ENCODE assay signal across 18 cellular contexts in the genomic region with DNA sequence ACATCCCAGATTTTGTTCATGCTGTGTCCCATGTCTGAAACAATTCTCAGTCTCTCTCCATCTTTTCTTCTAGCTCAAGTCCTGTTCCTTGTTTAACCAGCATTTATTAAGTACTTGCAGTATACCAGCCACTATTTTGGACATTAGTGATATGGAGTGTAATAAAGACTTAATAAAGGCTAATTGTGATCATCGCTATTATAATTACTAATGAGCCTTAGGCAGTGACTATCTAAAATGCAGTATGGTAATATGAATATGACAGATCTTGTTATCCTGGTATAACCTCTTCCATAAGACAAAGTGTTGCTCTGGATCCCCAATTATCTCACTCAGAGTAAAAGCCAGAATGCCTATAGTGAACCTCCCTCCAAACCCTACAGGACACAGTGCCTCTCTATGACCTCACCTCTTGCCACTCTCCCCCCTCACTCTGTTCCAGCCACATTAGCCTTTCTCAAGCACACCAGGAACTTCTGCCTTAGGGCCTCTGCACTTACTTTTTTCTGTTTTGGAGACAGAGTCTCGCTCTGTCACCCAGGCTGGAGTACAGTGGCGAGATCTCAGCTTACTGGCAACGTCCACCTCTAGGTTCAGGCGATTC. TPM values are rescaled to one million over a fixed set of nuclear protein-coding genes. Genes with fewer than 3 reads are reported as not detected.
DNase-seq lines count a peak whose midpoint lies in the region; ATAC-seq lines count a peak whose summit lies in the region.
"Had no signal": no experiment of that assay in that cellular context is flagged by ENCODE, and none has a peak within 500 bp of the region (broad histone marks: within the 10 kb centered on the region; RNA-seq: fewer than 3 reads in every experiment).

No MANE protein-coding gene starts in this region.

- H3K4me1 Mint-ChIP-seq in T-helper 1 cell treated with Interleukin-12 subunit alpha and Interleukin-12 subunit beta and Interleukin-4 antibody, amounts not matched to agents 30 μg/mL and 1 μg/mL, for 36 hours (ENCODE audit: low read depth), result peaks cover 51% of the 10 kb centered on the region
- H3K4me1 Mint-ChIP-seq in activated CD4-positive, alpha-beta memory T cell treated with anti-CD3 and anti-CD28 coated beads for 36 hours (ENCODE audit: low read depth), result peaks cover 46% of the 10 kb centered on the region
- H3K4me1 Mint-ChIP-seq in naive thymus-derived CD8-positive, alpha-beta T cell, result peaks cover 39 to 65% (median 63%) of the 10 kb centered on the region in 4 donors

- peaks cover 38% of the 10 kb centered on the region for H3K36me3 Mint-ChIP-seq in T-helper 1 cell treated with Interleukin-12 subunit alpha and Interleukin-12 subunit beta and Interleukin-4 antibody, amounts not matched to agents 30 μg/mL and 1 μg/mL, for 36 hours (ENCODE audit: low read depth)
- peaks cover 25% of the 10 kb centered on the region for H3K36me3 Mint-ChIP-seq in activated CD4-positive, alpha-beta memory T cell treated with anti-CD3 and anti-CD28 coated beads for 36 hours
- H3K36me3 Mint-ChIP-seq in naive thymus-derived CD8-positive, alpha-beta T cell, result peaks cover 0 to 4% (median 0%) of the 10 kb centered on the region in 3 donors

- peaks cover 0 to 21% (median 4%) of the 10 kb centered on the region in 11 experiments; a peak in 6 of 22 replicates for H4K20me1 ChIP-seq in BLaER1 treated with 17β-estradiol and CSF1 and Interleukin-3, amounts not matched to agents 10 nM and 100 nM

- CTCF ChIA-PET in activated CD4-positive, alpha-beta memory T cell treated with anti-CD3 and anti-CD28 coated beads for 36 hours (lab: Charles Lee), result interaction anchor here (1.4 to 4.3 kb wide), 4 partner anchors 13 to 172 kb away, joined by 3 to 38 read pairs (median 15); partner anchors contain the start of gene TLCD1

- no peak for ATAC-seq in naive thymus-derived CD8-positive, alpha-beta T cell
- ATAC-seq in GM19397 (IDR thresholded peaks at IDR 0.05; ENCODE audit: unreplicated experiment) (no peak), GM18873 (IDR thresholded peaks at IDR 0.05; ENCODE audit: low FRiP score, unreplicated experiment) (no peak)
- ATAC-seq: sciatic nerve had no signal

- H3K27me3 ChIP-seq in BLaER1 treated with 17β-estradiol and CSF1 and Interleukin-3, amounts not matched to agents 10 nM and 100 nM, result no peaks in the 10 kb centered on the region
- H3K27me3 ChIP-seq: colonic mucosa, tibial nerve had no signal

- DNase-seq in T-helper 1 cell (no peak), hepatic stellate cell (ENCODE audit: low spot score) (no peak)
- no peak for DNase-seq in activated CD4-positive, alpha-beta memory T cell treated with anti-CD3 and anti-CD28 coated beads for 36 hours
- no peak for DNase-seq in naive thymus-derived CD8-positive, alpha-beta T cell
- DNase-seq: amygdala; colonic mucosa; NCI-H1694; NCI-H345; SHP77 treated with DMSO at 0.1 percent for 48 hours; stimulated activated CD4-positive, alpha-beta T cell treated with anti-CD3 and anti-CD28 coated beads, Interleukin-2, amount 100 ng/mL, for 24 hours had no signal

- peak overlapping the region; percentile 33 for H3K4me3 Mint-ChIP-seq in T-helper 1 cell treated with Interleukin-12 subunit alpha and Interleukin-12 subunit beta and Interleukin-4 antibody, amounts not matched to agents 30 μg/mL and 1 μg/mL, for 36 hours
- no peak overlapping the region for H3K4me3 Mint-ChIP-seq in activated CD4-positive, alpha-beta memory T cell treated with anti-CD3 and anti-CD28 coated beads for 36 hours
- peak overlapping the region in 9 of 10 donors; percentile 15 to 98 (median 55) for H3K4me3 Mint-ChIP-seq in naive thymus-derived CD8-positive, alpha-beta T cell

- no peaks in the 10 kb centered on the region for H3K27me3 Mint-ChIP-seq in T-helper 1 cell treated with Interleukin-12 subunit alpha and Interleukin-12 subunit beta and Interleukin-4 antibody, amounts not matched to agents 30 μg/mL and 1 μg/mL, for 36 hours (ENCODE audit: low read depth)
- no peaks in the 10 kb centered on the region for H3K27me3 Mint-ChIP-seq in activated CD4-positive, alpha-beta memory T cell treated with anti-CD3 and anti-CD28 coated beads for 36 hours
- no peaks in the 10 kb centered on the region for H3K27me3 Mint-ChIP-seq in naive thymus-derived CD8-positive, alpha-beta T cell

- H3K27ac Mint-ChIP-seq in T-helper 1 cell treated with Interleukin-12 subunit alpha and Interleukin-12 subunit beta and Interleukin-4 antibody, amounts not matched to agents 30 μg/mL and 1 μg/mL, for 36 hours, result peak overlapping the region; percentile 17
- H3K27ac Mint-ChIP-seq in activated CD4-positive, alpha-beta memory T cell treated with anti-CD3 and anti-CD28 coated beads for 36 hours, result peak overlapping the region; percentile 63
- peak overlapping the region in 9 of 10 donors; percentile 7 to 98 (median 55) for H3K27ac Mint-ChIP-seq in naive thymus-derived CD8-positive, alpha-beta T cell

- no peaks in the 10 kb centered on the region for H3K9me3 ChIP-seq in BLaER1 treated with 17β-estradiol and CSF1 and Interleukin-3, amounts not matched to agents 10 nM and 100 nM (replicated peaks in 1 of 11)
- H3K9me3 ChIP-seq: colonic mucosa, tibial nerve had no signal

- H3K4me3 ChIP-seq in BLaER1 treated with 17β-estradiol and CSF1 and Interleukin-3, amounts not matched to agents 10 nM and 100 nM, result no peak overlapping the region
- H3K4me3 ChIP-seq: colonic mucosa, lung, tibial nerve had no signal

- peak overlapping the region in 1 of 11 experiments; percentile 22; a peak in 1 of 22 replicates for H3K9ac ChIP-seq in BLaER1 treated with 17β-estradiol and CSF1 and Interleukin-3, amounts not matched to agents 10 nM and 100 nM

- intact Hi-C loops in activated CD4-positive, alpha-beta memory T cell treated with anti-CD3 and anti-CD28 coated beads for 36 hours (cut with micrococcal nuclease), result no loop called here

- no peaks in the 10 kb centered on the region for H3K9me3 Mint-ChIP-seq in T-helper 1 cell treated with Interleukin-12 subunit alpha and Interleukin-12 subunit beta and Interleukin-4 antibody, amounts not matched to agents 30 μg/mL and 1 μg/mL, for 36 hours
- H3K9me3 Mint-ChIP-seq in activated CD4-positive, alpha-beta memory T cell treated with anti-CD3 and anti-CD28 coated beads for 36 hours, result no peaks in the 10 kb centered on the region
- H3K9me3 Mint-ChIP-seq in naive thymus-derived CD8-positive, alpha-beta T cell, result no peaks in the 10 kb centered on the region

- H3K27ac ChIP-seq in BLaER1 treated with 17β-estradiol and CSF1 and Interleukin-3, amounts not matched to agents 10 nM and 100 nM, result no peak overlapping the region; a peak in 1 of 22 replicates
- H3K27ac ChIP-seq: colonic mucosa, epithelial cell of prostate had no signal

- H3K4me1 ChIP-seq in BLaER1 treated with 17β-estradiol and CSF1 and Interleukin-3, amounts not matched to agents 10 nM and 100 nM, result peaks cover 63 to 82% (median 74%) of the 10 kb centered on the region in 10 experiments

- POLR2A ChIA-PET in activated CD4-positive, alpha-beta memory T cell treated with anti-CD3 and anti-CD28 coated beads for 36 hours (lab: Charles Lee), result interaction anchor here (1.3 to 2.0 kb wide), 2 partner anchors 170 to 172 kb away, joined by 3 to 5 read pairs; partner anchors contain the start of gene NEK8
- POLR2A ChIA-PET in naive thymus-derived CD8-positive, alpha-beta T cell (lab: Charles Lee), result interaction anchor here (0.7 to 4.9 kb wide), 5 partner anchors 11 to 110 kb away, joined by 3 to 64 read pairs (median 6); partner anchors contain the start of genes FAM222B and PHF12

- H3K36me3 ChIP-seq in BLaER1 treated with 17β-estradiol and CSF1 and Interleukin-3, amounts not matched to agents 10 nM and 100 nM, result peaks cover 0 to 26% (median 9%) of the 10 kb centered on the region in 11 experiments; a peak in 8 of 22 replicates
- H3K36me3 ChIP-seq: colonic mucosa, tibial nerve had no signal

- H3K4me2 ChIP-seq in BLaER1 treated with 17β-estradiol and CSF1 and Interleukin-3, amounts not matched to agents 10 nM and 100 nM, result peak overlapping the region in 6 of 11 experiments; percentile 90 to 98 (median 92); a peak in 8 of 22 replicates

RNA-seq across cellular contexts. Expression of gene FLOT2, which starts 1.8 kb away (rescaled TPM):
- total RNA-seq in activated CD4-positive, alpha-beta memory T cell treated with anti-CD3 and anti-CD28 coated beads for 36 hours, result 100 to 1,000 TPM; 110 to 118 TPM
- total RNA-seq in naive thymus-derived CD8-positive, alpha-beta T cell, result 100 to 1,000 TPM; 206 to 213 TPM
- polyA plus RNA-seq in naive thymus-derived CD8-positive, alpha-beta T cell, result 100 to 1,000 TPM; 230 to 253 (median 237) TPM

RNA-seq across cellular contexts. Expression of gene DHRS13, which starts 3.6 kb away (rescaled TPM):
- total RNA-seq in activated CD4-positive, alpha-beta memory T cell treated with anti-CD3 and anti-CD28 coated beads for 36 hours, result 10 to 100 TPM; 18.0 to 20.6 TPM
- 10 to 100 TPM; 46.1 to 47.3 TPM for total RNA-seq in naive thymus-derived CD8-positive, alpha-beta T cell
- polyA plus RNA-seq in naive thymus-derived CD8-positive, alpha-beta T cell, result 10 to 100 TPM; 17.1 to 22.8 (median 19.4) TPM

RNA-seq across cellular contexts. Expression of gene ERAL1, which starts 44.5 kb away (rescaled TPM):
- total RNA-seq in activated CD4-positive, alpha-beta memory T cell treated with anti-CD3 and anti-CD28 coated beads for 36 hours, result 10 to 100 TPM; 43.0 to 48.5 TPM
- 10 to 100 TPM; 25.3 to 25.8 TPM for total RNA-seq in naive thymus-derived CD8-positive, alpha-beta T cell
- 10 to 100 TPM; 32.7 to 54.9 (median 38.0) TPM for polyA plus RNA-seq in naive thymus-derived CD8-positive, alpha-beta T cell

RNA-seq across cellular contexts. Expression of gene PHF12, which starts 52.0 kb away (rescaled TPM):
- 10 to 100 TPM; 44.0 to 44.8 TPM for total RNA-seq in activated CD4-positive, alpha-beta memory T cell treated with anti-CD3 and anti-CD28 coated beads for 36 hours
- total RNA-seq in naive thymus-derived CD8-positive, alpha-beta T cell, result 100 to 1,000 TPM; 117 to 124 TPM
- polyA plus RNA-seq in naive thymus-derived CD8-positive, alpha-beta T cell, result 10 to 100 TPM in 1 of 3 donors, 1 to 10 TPM in 2; 5.2 to 12.0 (median 6.2) TPM

RNA-seq across cellular contexts. Expression of gene FAM222B, which starts 56.7 kb away (rescaled TPM):
- 10 to 100 TPM; 18.6 to 21.5 TPM for total RNA-seq in activated CD4-positive, alpha-beta memory T cell treated with anti-CD3 and anti-CD28 coated beads for 36 hours
- total RNA-seq in naive thymus-derived CD8-positive, alpha-beta T cell, result 10 to 100 TPM; 16.9 to 23.1 TPM
- 10 to 100 TPM in 1 of 3 donors, 1 to 10 TPM in 2; 7.5 to 20.0 (median 9.2) TPM for polyA plus RNA-seq in naive thymus-derived CD8-positive, alpha-beta T cell
